ENCODE assay signal across 8 cellular contexts in the genomic region with DNA sequence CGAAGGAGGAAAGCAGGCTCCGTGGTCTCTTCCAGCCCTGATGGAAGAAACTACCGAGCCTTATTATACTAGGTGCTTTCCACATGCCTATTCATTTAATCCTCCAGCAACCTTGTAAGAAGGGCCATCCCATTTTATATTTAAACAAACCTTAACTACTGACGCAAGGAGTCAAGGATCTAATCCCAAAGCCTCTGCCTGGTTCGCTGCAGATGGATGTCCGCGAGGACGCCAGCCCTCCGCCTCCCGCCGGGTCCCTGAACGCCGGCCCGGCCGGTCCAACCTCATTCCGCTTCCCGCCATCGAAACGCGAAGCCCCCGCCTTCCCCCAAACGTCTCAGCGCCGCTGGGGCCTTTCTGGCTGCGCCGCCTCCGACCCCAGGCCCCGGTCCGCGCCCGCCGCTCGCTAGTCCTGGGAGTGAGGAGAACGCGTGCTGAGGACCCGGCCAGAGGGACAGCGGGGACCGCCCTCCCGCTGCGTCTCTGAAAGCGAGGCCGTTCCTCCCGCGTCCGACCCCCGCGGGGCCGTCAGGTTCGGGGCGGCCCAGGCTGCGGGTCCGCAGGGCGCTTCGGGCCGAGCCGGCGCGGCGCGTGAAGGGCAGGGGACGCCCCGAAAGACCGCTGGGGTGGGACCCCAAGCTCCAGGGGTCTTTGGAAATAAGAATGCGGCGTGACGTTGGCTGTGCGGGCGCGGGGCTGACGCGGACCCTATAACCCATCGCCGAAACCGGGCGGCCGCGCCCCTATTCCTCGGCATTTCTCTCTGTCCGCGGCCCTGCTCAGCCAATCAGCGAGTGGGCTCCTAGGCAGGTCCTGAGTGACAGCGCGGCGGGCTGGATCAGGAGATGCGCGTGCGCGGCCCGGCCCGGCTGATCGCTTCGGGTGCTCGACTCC. TPM values are rescaled to one million over a fixed set of nuclear protein-coding genes. Genes with fewer than 3 reads are reported as not detected.
DNase-seq lines count a peak whose midpoint lies in the region; ATAC-seq and TF ChIP-seq lines count a peak whose summit lies in the region.

No MANE protein-coding gene starts in this region.

- DNase-seq in AG10803 (ENCODE audit: low read depth) (peak; percentile 88), NCI-H460 (ENCODE audit: extremely low read depth, low read depth) (peak; percentile 92), choroid plexus epithelial cell (ENCODE audit: low read depth) (peak; percentile 95)
- DNase-seq in activated CD4-positive, alpha-beta T cell treated with anti-CD3 and anti-CD28 coated beads for 4 hours, result peak; percentile 89 to 93
- DNase-seq in stimulated activated CD4-positive, alpha-beta T cell treated with anti-CD3 and anti-CD28 coated beads, Interleukin-15, amount 100 ng/mL, for 48 hours (ENCODE audit: low read depth in 2 of 2), result peak; percentile 88 to 91

- H3K4me3 ChIP-seq in AG10803 (ENCODE audit: low read length) (peak overlapping the region; percentile 72), choroid plexus epithelial cell (ENCODE audit: low read depth, low read length) (peak overlapping the region; percentile 79)

- peak overlapping the region; percentile 80 for H3K27ac ChIP-seq in layer of hippocampus (ENCODE audit: low read depth, low read length)

- ATAC-seq in HG03432 (IDR thresholded peaks at IDR 0.05; ENCODE audit: unreplicated experiment), result peak; percentile 93

- no peak for TF ChIP-seq CTCF in AG10803 (conservative IDR thresholded peaks at IDR 0.05; ENCODE audit: low read length)
- no peak for TF ChIP-seq CTCF in choroid plexus epithelial cell (conservative IDR thresholded peaks at IDR 0.05; ENCODE audit: low read depth, low read length)

- H3K27me3 ChIP-seq in layer of hippocampus (ENCODE audit: control insufficient read depth, insufficient read depth, low read length), result no peaks in the 10 kb centered on the region

- TF ChIP-seq POLR2A in GM19193 (IDR thresholded peaks at IDR 0.05; ENCODE audit: extremely low read depth, insufficient read depth, insufficient read length), result peak; percentile 65

RNA-seq across cellular contexts. Expression of gene ATP6V0E2, which starts 0.4 kb away (rescaled TPM):
- 20.0 and 28.4 TPM in 2 replicates for total RNA-seq in NCI-H460 (2014; rRNA removed; shearing (Covaris generic))
- polyA plus RNA-seq in NCI-H460 (2014; cell fraction: nucleus; rRNA removed), result 52.4 and 123 TPM in 2 replicates

RNA-seq across cellular contexts. Expression of gene ZNF862, which starts 35.1 kb away (rescaled TPM):
- 4.6 and 8.3 TPM in 2 replicates for total RNA-seq in NCI-H460 (2014; rRNA removed; shearing (Covaris generic))
- 7.1 and 13.2 TPM in 2 replicates for polyA plus RNA-seq in NCI-H460 (2014; cell fraction: nucleus; rRNA removed)

Comparison
In these comparisons a context has a peak if more than half of its experiments do, and no peak if none do; other contexts are left out.
1. Peak in every context shown above with its lines: DNase-seq, ATAC-seq, H3K4me3 ChIP-seq and H3K27ac ChIP-seq.